32 cellular contexts compared by ENCODE assay signal in genomic region chr16:20681821-20682736, GRCh38. TPM values are rescaled to one million over a fixed set of nuclear protein-coding genes. Genes with fewer than 3 reads are reported as not detected.
DNase-seq lines count a peak whose midpoint lies in the region; TF ChIP-seq lines count a peak whose summit lies in the region.
"Had no signal": no experiment of that assay in that cellular context is flagged by ENCODE, and none has a peak within 500 bp of the region (broad histone marks: within the 10 kb centered on the region; RNA-seq: fewer than 3 reads in every experiment).

No MANE protein-coding gene starts in this region.

- no peak overlapping the region for H2AFZ ChIP-seq in Karpas-422 (ENCODE audit: low read length)

- H3K9ac ChIP-seq in Karpas-422 (ENCODE audit: low read length), result no peak overlapping the region

- H3K9me2 ChIP-seq in Karpas-422 (replicated peaks; ENCODE audit: insufficient read depth, low read length), result no peaks in the 10 kb centered on the region

- H3K4me1 Mint-ChIP-seq in CD8-positive, alpha-beta memory T cell, result peaks cover 0 to 7% (median 5%) of the 10 kb centered on the region in 3 donors
- peaks cover 27% of the 10 kb centered on the region for H3K4me1 Mint-ChIP-seq in endothelial cell (ENCODE audit: unreplicated experiment)
- peaks cover 12% of the 10 kb centered on the region for H3K4me1 Mint-ChIP-seq in neural crest cell
- H3K4me1 Mint-ChIP-seq in glutamatergic neuron (ENCODE audit: low read depth, unreplicated experiment), result no peaks in the 10 kb centered on the region
- H3K4me1 Mint-ChIP-seq: central memory CD8-positive, alpha-beta T cell had no signal

- no peaks in the 10 kb centered on the region for H4K20me1 ChIP-seq in Karpas-422 (ENCODE audit: insufficient read depth, low read depth, low read length)

- POLR2A ChIA-PET in CD8-positive, alpha-beta memory T cell (lab: Charles Lee), result no interaction called here

- H3K4me2 ChIP-seq in Karpas-422 (ENCODE audit: low read depth, low read length, poor library complexity, severe bottlenecking), result no peak overlapping the region

- no peaks in the 10 kb centered on the region for H3K36me3 ChIP-seq in CD8-positive, alpha-beta memory T cell (ENCODE audit: insufficient read depth, low read length)
- no peaks in the 10 kb centered on the region for H3K36me3 ChIP-seq in Karpas-422 (ENCODE audit: insufficient read depth, low read length)
- H3K36me3 ChIP-seq: esophagus muscularis mucosa, left lung, SJSA1, suprapubic skin, upper lobe of right lung had no signal

- H3K9me3 ChIP-seq in CD8-positive, alpha-beta memory T cell (ENCODE audit: low read length), result no peaks in the 10 kb centered on the region
- no peaks in the 10 kb centered on the region for H3K9me3 ChIP-seq in Karpas-422 (ENCODE audit: low read length)
- H3K9me3 ChIP-seq: body of pancreas, esophagus muscularis mucosa, left lung, psoas muscle, SJSA1, suprapubic skin, upper lobe of right lung had no signal

- TF ChIP-seq CTCF in endothelial cell (IDR thresholded peaks at IDR 0.05; ENCODE audit: unreplicated experiment) (no peak), neural crest cell (conservative IDR thresholded peaks at IDR 0.05) (no peak), glutamatergic neuron (IDR thresholded peaks at IDR 0.05; ENCODE audit: partially characterized antibody, unreplicated experiment) (no peak)

- H3K4me1 ChIP-seq in CD8-positive, alpha-beta memory T cell (ENCODE audit: insufficient read depth, low read length), result peaks cover 5% of the 10 kb centered on the region
- H3K4me1 ChIP-seq in Karpas-422 (ENCODE audit: low read length), result no peaks in the 10 kb centered on the region
- H3K4me1 ChIP-seq: foreskin keratinocyte, psoas muscle, SJSA1, suprapubic skin had no signal

- DNase-seq in CD8-positive, alpha-beta memory T cell, result no peak
- peak; percentile 26 for DNase-seq in Karpas-422
- DNase-seq in endothelial cell (ENCODE audit: low spot score), result no peak
- DNase-seq in neural crest cell (ENCODE audit: low read depth, low spot score), result no peak
- no peak for DNase-seq in glutamatergic neuron
- DNase-seq in germinal center (ENCODE audit: low spot score), result no peak
- DNase-seq in NCI-H82 treated with DMSO at 0.1 percent for 48 hours (lab: John Stamatoyannopoulos, UW; ENCODE audit: unreplicated experiment), result no peak
- DNase-seq: ACHN; activated CD4-positive, alpha-beta T cell treated with anti-CD3 and anti-CD28 coated beads for 48 hours; activated CD8-positive, alpha-beta memory T cell treated with anti-CD3 and anti-CD28 coated beads for 24 hours; activated naive CD4-positive, alpha-beta T cell treated with anti-CD3 and anti-CD28 coated beads, Interleukin-2, amount 50 U/mL, for 16 hours; activated T-cell treated with anti-CD3 and anti-CD28 coated beads for 4 hours; body of pancreas; DMS 273 treated with DMSO at 0.1 percent for 48 hours; foreskin keratinocyte; H7; left lung; mesenchymal stem cell; NCI-H1048; psoas muscle; stimulated activated naive CD4-positive, alpha-beta T cell; T-helper 9 cell; upper lobe of right lung had no signal

- no peak overlapping the region for H3K27ac Mint-ChIP-seq in CD8-positive, alpha-beta memory T cell
- peak overlapping the region; percentile 2 for H3K27ac Mint-ChIP-seq in endothelial cell (ENCODE audit: unreplicated experiment)
- H3K27ac Mint-ChIP-seq in neural crest cell (ENCODE audit: unreplicated experiment), result peak overlapping the region; percentile 29
- H3K27ac Mint-ChIP-seq in glutamatergic neuron (ENCODE audit: unreplicated experiment), result no peak overlapping the region
- H3K27ac Mint-ChIP-seq: B cell, IgD-negative memory B cell had no signal

- H3K27me3 Mint-ChIP-seq in CD8-positive, alpha-beta memory T cell, result peaks cover 7 to 13% of the 10 kb centered on the region in 2 donors
- no peaks in the 10 kb centered on the region for H3K27me3 Mint-ChIP-seq in endothelial cell (ENCODE audit: unreplicated experiment)
- H3K27me3 Mint-ChIP-seq in neural crest cell (ENCODE audit: low read depth), result no peaks in the 10 kb centered on the region
- no peaks in the 10 kb centered on the region for H3K27me3 Mint-ChIP-seq in glutamatergic neuron (ENCODE audit: unreplicated experiment)

- no peak overlapping the region for H3K4me3 ChIP-seq in CD8-positive, alpha-beta memory T cell (ENCODE audit: low read length)
- H3K4me3 ChIP-seq in Karpas-422 (ENCODE audit: low read length), result no peak overlapping the region
- H3K4me3 ChIP-seq: body of pancreas, esophagus muscularis mucosa, left lung, psoas muscle, SJSA1, suprapubic skin, upper lobe of right lung had no signal

- H3K79me2 ChIP-seq in Karpas-422 (ENCODE audit: low read length), result no peaks in the 10 kb centered on the region

- peaks cover 0 to 3% (median 0%) of the 10 kb centered on the region in 5 donors for H3K9me3 Mint-ChIP-seq in CD8-positive, alpha-beta memory T cell
- no peaks in the 10 kb centered on the region for H3K9me3 Mint-ChIP-seq in endothelial cell (ENCODE audit: unreplicated experiment)
- no peaks in the 10 kb centered on the region for H3K9me3 Mint-ChIP-seq in neural crest cell
- H3K9me3 Mint-ChIP-seq in glutamatergic neuron (ENCODE audit: unreplicated experiment), result no peaks in the 10 kb centered on the region
- H3K9me3 Mint-ChIP-seq: activated T-helper 2 cell treated with anti-CD3 and anti-CD28 coated beads, Interferon-gamma antibody, Interleukin-2, Interleukin-4, amounts not matched to agents 10 μg/mL and 5 μg/mL and 100 μg/mL, durations not matched to agents 14 hours and 24 hours and 36 hours; central memory CD8-positive, alpha-beta T cell; IgD-negative memory B cell had no signal

- peak overlapping the region; percentile 7 for H3K27ac ChIP-seq in CD8-positive, alpha-beta memory T cell (ENCODE audit: low read depth, low read length)
- H3K27ac ChIP-seq in Karpas-422 (ENCODE audit: low read length), result no peak overlapping the region
- H3K27ac ChIP-seq: body of pancreas, esophagus muscularis mucosa, foreskin keratinocyte, left lung, psoas muscle, SJSA1, suprapubic skin, upper lobe of right lung, VCaP had no signal

- H3K36me3 Mint-ChIP-seq in CD8-positive, alpha-beta memory T cell, result peaks cover 0 to 6% (median 0%) of the 10 kb centered on the region in 3 donors
- no peaks in the 10 kb centered on the region for H3K36me3 Mint-ChIP-seq in endothelial cell (ENCODE audit: low read depth, unreplicated experiment)
- H3K36me3 Mint-ChIP-seq in neural crest cell (ENCODE audit: low read depth), result no peaks in the 10 kb centered on the region
- H3K36me3 Mint-ChIP-seq in glutamatergic neuron (ENCODE audit: unreplicated experiment), result no peaks in the 10 kb centered on the region

- no peak overlapping the region for H3K4me3 Mint-ChIP-seq in CD8-positive, alpha-beta memory T cell
- H3K4me3 Mint-ChIP-seq in endothelial cell (ENCODE audit: unreplicated experiment) (no peak overlapping the region), neural crest cell (no peak overlapping the region), glutamatergic neuron (ENCODE audit: unreplicated experiment) (no peak overlapping the region)
- H3K4me3 Mint-ChIP-seq: B cell; central memory CD8-positive, alpha-beta T cell; IgD-negative memory B cell had no signal

- CTCF ChIA-PET in CD8-positive, alpha-beta memory T cell (lab: Charles Lee), result no interaction called here

- H3K27me3 ChIP-seq in CD8-positive, alpha-beta memory T cell (ENCODE audit: insufficient read depth, low read length, poor library complexity, severe bottlenecking), result no peaks in the 10 kb centered on the region
- H3K27me3 ChIP-seq in Karpas-422 (ENCODE audit: low read length), result no peaks in the 10 kb centered on the region
- H3K27me3 ChIP-seq: body of pancreas, esophagus muscularis mucosa, foreskin keratinocyte, left lung, SJSA1, suprapubic skin, upper lobe of right lung had no signal

RNA-seq across cellular contexts. Expression of gene ACSM1, which starts 15.4 kb away (rescaled TPM):
- under 1 TPM; 0.13 to 0.33 TPM for total RNA-seq in CD8-positive, alpha-beta memory T cell
- polyA plus RNA-seq in CD8-positive, alpha-beta memory T cell, result 0.10 TPM
- total RNA-seq in Karpas-422 (2014; rRNA removed; shearing (Covaris generic); ENCODE audit: low replicate concordance), result not detected in 2 replicates
- 0.38 TPM for total RNA-seq in endothelial cell (ENCODE audit: unreplicated experiment)
- total RNA-seq in neural crest cell, result not detected in 2 replicates
- total RNA-seq in glutamatergic neuron (ENCODE audit: unreplicated experiment), result not detected
- total RNA-seq: foreskin keratinocyte, RPMI7951, SJSA1 had no signal
- polyA plus RNA-seq: foreskin keratinocyte, IgD-negative memory B cell had no signal

RNA-seq across cellular contexts. Expression of gene THUMPD1, which starts 59.5 kb away (rescaled TPM):
- 10 to 100 TPM; 52.2 to 54.1 TPM for total RNA-seq in CD8-positive, alpha-beta memory T cell
- 74.4 TPM for polyA plus RNA-seq in CD8-positive, alpha-beta memory T cell
- total RNA-seq in Karpas-422 (2014; rRNA removed; shearing (Covaris generic); ENCODE audit: low replicate concordance), result 38.4 and 40.7 TPM in 2 replicates
- 32.2 TPM for total RNA-seq in endothelial cell (ENCODE audit: unreplicated experiment)
- 41.5 and 43.0 TPM in 2 replicates for total RNA-seq in neural crest cell
- total RNA-seq in glutamatergic neuron (ENCODE audit: unreplicated experiment), result 30.1 TPM

Comparison
In these comparisons a context has a peak if more than half of its experiments do, and no peak if none do; other contexts are left out.
1. H3K27ac Mint-ChIP-seq: peak in endothelial cell (single experiment) and neural crest cell (single experiment); none in CD8-positive, alpha-beta memory T cell (0 of 8) and glutamatergic neuron (single experiment).